Comparison of ENCODE assay signal across 2 cellular contexts in the genomic region with DNA sequence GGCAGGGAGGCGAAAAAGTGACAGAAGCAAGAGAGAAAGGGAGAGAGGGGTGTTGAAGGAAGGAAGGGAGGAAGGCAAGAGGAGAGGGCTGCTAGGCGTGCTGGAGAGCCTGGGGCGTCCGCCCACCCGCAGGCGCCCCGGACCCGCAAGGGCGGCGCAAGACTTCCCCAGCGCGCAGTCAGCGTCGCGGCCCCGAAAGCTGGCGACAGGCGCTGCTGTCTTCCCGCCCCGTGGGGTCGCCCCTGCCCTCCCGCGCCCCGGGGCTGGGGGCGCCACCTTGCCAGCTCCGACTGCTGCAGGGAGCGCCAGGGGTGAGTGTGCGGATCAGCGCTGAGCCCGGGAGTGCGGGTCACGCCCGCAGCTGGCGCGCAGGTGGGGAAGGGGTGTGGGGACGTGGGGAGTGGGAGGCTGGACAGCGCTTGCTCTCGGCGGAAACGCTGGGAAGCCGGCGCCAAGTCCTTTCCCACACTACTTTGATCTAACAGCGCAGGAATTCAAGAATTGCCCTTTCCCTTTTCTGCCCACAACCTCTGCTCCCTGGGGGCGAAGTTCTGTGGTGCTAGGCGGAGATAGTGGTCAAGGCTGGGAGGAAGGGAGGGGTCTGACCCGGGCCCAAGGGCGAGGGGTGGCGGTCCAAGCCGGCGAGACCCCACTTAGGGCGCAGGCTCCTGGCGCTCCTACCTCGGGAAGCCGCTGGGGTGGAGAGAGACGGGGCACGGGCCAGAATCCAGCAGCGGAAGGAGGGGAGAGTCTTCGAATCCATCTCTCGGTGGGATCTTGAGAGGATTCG.
TF ChIP-seq lines count a peak whose summit lies in the region.

A gene (plus strand): TSS at position 175 of the 790 bp plus-strand sequence.

TF ChIP-seq in SK-N-SH, 30 proteins besides CTCF, POLR2A, EP300 and RAD21 (continued from another document):
- TF ChIP-seq, protein P1, sequence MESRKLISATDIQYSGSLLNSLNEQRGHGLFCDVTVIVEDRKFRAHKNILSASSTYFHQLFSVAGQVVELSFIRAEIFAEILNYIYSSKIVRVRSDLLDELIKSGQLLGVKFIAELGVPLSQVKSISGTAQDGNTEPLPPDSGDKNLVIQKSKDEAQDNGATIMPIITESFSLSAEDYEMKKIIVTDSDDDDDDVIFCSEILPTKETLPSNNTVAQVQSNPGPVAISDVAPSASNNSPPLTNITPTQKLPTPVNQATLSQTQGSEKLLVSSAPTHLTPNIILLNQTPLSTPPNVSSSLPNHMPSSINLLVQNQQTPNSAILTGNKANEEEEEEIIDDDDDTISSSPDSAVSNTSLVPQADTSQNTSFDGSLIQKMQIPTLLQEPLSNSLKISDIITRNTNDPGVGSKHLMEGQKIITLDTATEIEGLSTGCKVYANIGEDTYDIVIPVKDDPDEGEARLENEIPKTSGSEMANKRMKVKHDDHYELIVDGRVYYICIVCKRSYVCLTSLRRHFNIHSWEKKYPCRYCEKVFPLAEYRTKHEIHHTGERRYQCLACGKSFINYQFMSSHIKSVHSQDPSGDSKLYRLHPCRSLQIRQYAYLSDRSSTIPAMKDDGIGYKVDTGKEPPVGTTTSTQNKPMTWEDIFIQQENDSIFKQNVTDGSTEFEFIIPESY (IDR thresholded peaks at IDR 0.05; ENCODE audit: borderline replicate concordance, low read depth): no peak
- TF ChIP-seq SMC3 (IDR thresholded peaks at IDR 0.05; ENCODE audit: low read depth, low read length) (no peak), RCOR1 (IDR thresholded peaks at IDR 0.05; ENCODE audit: low read length) (no peak), POLR2AphosphoS5 (IDR thresholded peaks at IDR 0.05; ENCODE audit: low read depth, low read length) (no peak), TCF12 (IDR thresholded peaks at IDR 0.05) (no peak), FOSL2 (IDR thresholded peaks at IDR 0.05; ENCODE audit: borderline replicate concordance, low read depth) (no peak), FOXM1 (IDR thresholded peaks at IDR 0.05; ENCODE audit: low read depth) (no peak), RFX5 (IDR thresholded peaks at IDR 0.05; ENCODE audit: low read length) (no peak), CHD2 (IDR thresholded peaks at IDR 0.05; ENCODE audit: low read length, partially characterized antibody) (no peak)
- TF ChIP-seq, protein P2, sequence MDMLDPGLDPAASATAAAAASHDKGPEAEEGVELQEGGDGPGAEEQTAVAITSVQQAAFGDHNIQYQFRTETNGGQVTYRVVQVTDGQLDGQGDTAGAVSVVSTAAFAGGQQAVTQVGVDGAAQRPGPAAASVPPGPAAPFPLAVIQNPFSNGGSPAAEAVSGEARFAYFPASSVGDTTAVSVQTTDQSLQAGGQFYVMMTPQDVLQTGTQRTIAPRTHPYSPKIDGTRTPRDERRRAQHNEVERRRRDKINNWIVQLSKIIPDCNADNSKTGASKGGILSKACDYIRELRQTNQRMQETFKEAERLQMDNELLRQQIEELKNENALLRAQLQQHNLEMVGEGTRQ (IDR thresholded peaks at IDR 0.05; ENCODE audit: borderline replicate concordance, low read depth, low read length): no peak

TF ChIP-seq in SK-N-SH treated with all-trans-retinoic acid at 6 μM for 48 hours, 23 proteins besides CTCF, POLR2A, EP300 and RAD21 (continued from another document):
- TF ChIP-seq, protein P3, sequence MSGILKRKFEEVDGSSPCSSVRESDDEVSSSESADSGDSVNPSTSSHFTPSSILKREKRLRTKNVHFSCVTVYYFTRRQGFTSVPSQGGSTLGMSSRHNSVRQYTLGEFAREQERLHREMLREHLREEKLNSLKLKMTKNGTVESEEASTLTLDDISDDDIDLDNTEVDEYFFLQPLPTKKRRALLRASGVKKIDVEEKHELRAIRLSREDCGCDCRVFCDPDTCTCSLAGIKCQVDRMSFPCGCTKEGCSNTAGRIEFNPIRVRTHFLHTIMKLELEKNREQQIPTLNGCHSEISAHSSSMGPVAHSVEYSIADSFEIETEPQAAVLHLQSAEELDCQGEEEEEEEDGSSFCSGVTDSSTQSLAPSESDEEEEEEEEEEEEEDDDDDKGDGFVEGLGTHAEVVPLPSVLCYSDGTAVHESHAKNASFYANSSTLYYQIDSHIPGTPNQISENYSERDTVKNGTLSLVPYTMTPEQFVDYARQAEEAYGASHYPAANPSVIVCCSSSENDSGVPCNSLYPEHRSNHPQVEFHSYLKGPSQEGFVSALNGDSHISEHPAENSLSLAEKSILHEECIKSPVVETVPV (CRISPR knock-in tag; IDR thresholded peaks at IDR 0.05): no peak
- TF ChIP-seq GLIS3 (CRISPR knock-in tag; IDR thresholded peaks at IDR 0.05) (no peak), ZNF70 (CRISPR knock-in tag; IDR thresholded peaks at IDR 0.05) (no peak)
